In the genomic region with DNA sequence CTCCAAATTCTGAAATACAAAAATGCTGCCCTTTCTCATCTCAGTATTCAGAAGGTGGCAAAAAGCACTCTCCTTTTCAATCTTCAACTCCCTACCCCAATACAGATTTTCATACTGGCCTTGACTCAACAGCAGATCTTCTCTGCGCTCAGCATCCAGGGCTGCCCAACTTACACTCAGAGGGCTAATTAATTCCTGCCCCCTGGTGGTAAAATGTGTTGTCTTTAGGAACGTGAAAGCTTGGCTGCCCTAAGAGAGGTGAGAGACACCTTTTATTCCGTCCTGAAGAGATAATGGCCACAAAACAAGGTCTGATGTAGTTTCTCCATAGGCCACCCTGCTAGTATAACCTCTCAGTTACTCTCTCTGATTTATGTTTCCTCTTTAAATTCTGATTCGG, we compare ENCODE assay signal across 10 cellular contexts. TPM values are rescaled to one million over a fixed set of nuclear protein-coding genes. Genes with fewer than 3 reads are reported as not detected.
DNase-seq lines count a peak whose midpoint lies in the region; ATAC-seq and TF ChIP-seq lines count a peak whose summit lies in the region.
"Had no signal": no experiment of that assay in that cellular context is flagged by ENCODE, and none has a peak within 500 bp of the region (broad histone marks: within the 10 kb centered on the region; RNA-seq: fewer than 3 reads in every experiment).

No MANE protein-coding gene starts in this region.

- no peak overlapping the region for H3K27ac Mint-ChIP-seq in nephron progenitor cell
- no peak overlapping the region for H3K27ac Mint-ChIP-seq in stimulated activated effector memory CD8-positive, alpha-beta T cell treated with anti-CD3 and anti-CD28 coated beads, Interleukin-12 subunit alpha, Interleukin-12 subunit beta, amount 100 ng/mL, for 72 hours
- H3K27ac Mint-ChIP-seq: activated T-cell treated with anti-CD3 and anti-CD28 coated beads, Interleukin-2, amount 50 U/mL, for 72 hours had no signal

- no peak overlapping the region for H3K4me3 ChIP-seq in cardiac fibroblast (replicated peaks in 1 of 2; ENCODE audit: low read depth in 2 of 2, low read length in 2 of 2)
- H3K4me3 ChIP-seq: thoracic aorta had no signal

- H3K27me3 Mint-ChIP-seq in nephron progenitor cell (ENCODE audit: low read depth, poor library complexity), result no peaks in the 10 kb centered on the region

- no peak for ATAC-seq in stimulated activated effector memory CD8-positive, alpha-beta T cell treated with anti-CD3 and anti-CD28 coated beads, Interleukin-12 subunit alpha, Interleukin-12 subunit beta, amount 100 ng/mL, for 72 hours
- ATAC-seq in GM18858 (IDR thresholded peaks at IDR 0.05; ENCODE audit: unreplicated experiment), result no peak
- ATAC-seq: activated T-cell treated with anti-CD3 and anti-CD28 coated beads, Interleukin-2, amount 50 U/mL, for 72 hours had no signal

- peak; percentile 44 for TF ChIP-seq CTCF in cardiac fibroblast (IDR thresholded peaks at IDR 0.05; ENCODE audit: low read depth, low read length)
- TF ChIP-seq CTCF in nephron progenitor cell (IDR thresholded peaks at IDR 0.05), result peak; percentile 28

- no peaks in the 10 kb centered on the region for H3K9me3 Mint-ChIP-seq in nephron progenitor cell
- H3K9me3 Mint-ChIP-seq in stimulated activated effector memory CD8-positive, alpha-beta T cell treated with anti-CD3 and anti-CD28 coated beads, Interleukin-12 subunit alpha, Interleukin-12 subunit beta, amount 100 ng/mL, for 72 hours, result peaks cover 8% of the 10 kb centered on the region
- H3K9me3 Mint-ChIP-seq: activated T-cell treated with anti-CD3 and anti-CD28 coated beads, Interleukin-2, amount 50 U/mL, for 72 hours had no signal

- peak; percentile 29 for DNase-seq in H4 (ENCODE audit: low spot score)
- DNase-seq in NCI-H69 (lab: John Stamatoyannopoulos, UW), result peak; percentile 40
- peak; percentile 75 to 76 for DNase-seq in cardiac fibroblast (ENCODE audit: low read depth in 2 of 2)
- peak; percentile 6 for DNase-seq in nephron progenitor cell
- no peak for DNase-seq in NCI-H187 treated with DMSO at 0.1 percent for 48 hours (lab: John Stamatoyannopoulos, UW)
- no peak for DNase-seq in stimulated activated effector memory CD8-positive, alpha-beta T cell treated with anti-CD3 and anti-CD28 coated beads, Interleukin-12 subunit alpha, Interleukin-12 subunit beta, amount 100 ng/mL, for 72 hours (ENCODE audit: low spot score in 2 of 2)
- DNase-seq in head of caudate nucleus, result no peak
- DNase-seq: activated T-cell treated with anti-CD3 and anti-CD28 coated beads, Interleukin-2, amount 50 U/mL, for 72 hours had no signal

- H3K4me3 Mint-ChIP-seq in nephron progenitor cell, result no peak overlapping the region
- H3K4me3 Mint-ChIP-seq in stimulated activated effector memory CD8-positive, alpha-beta T cell treated with anti-CD3 and anti-CD28 coated beads, Interleukin-12 subunit alpha, Interleukin-12 subunit beta, amount 100 ng/mL, for 72 hours, result no peak overlapping the region
- H3K4me3 Mint-ChIP-seq: activated T-cell treated with anti-CD3 and anti-CD28 coated beads, Interleukin-2, amount 50 U/mL, for 72 hours had no signal

- H3K4me1 Mint-ChIP-seq in nephron progenitor cell, result peaks cover 5% of the 10 kb centered on the region
- H3K4me1 Mint-ChIP-seq in stimulated activated effector memory CD8-positive, alpha-beta T cell treated with anti-CD3 and anti-CD28 coated beads, Interleukin-12 subunit alpha, Interleukin-12 subunit beta, amount 100 ng/mL, for 72 hours, result no peaks in the 10 kb centered on the region

- intact Hi-C loops in head of caudate nucleus (cut with DNase I), result no loop called here

- H3K36me3 Mint-ChIP-seq in nephron progenitor cell (ENCODE audit: low read depth), result no peaks in the 10 kb centered on the region
- H3K36me3 Mint-ChIP-seq in stimulated activated effector memory CD8-positive, alpha-beta T cell treated with anti-CD3 and anti-CD28 coated beads, Interleukin-12 subunit alpha, Interleukin-12 subunit beta, amount 100 ng/mL, for 72 hours, result no peaks in the 10 kb centered on the region

RNA-seq across cellular contexts. Expression of gene KRTAP24-1, which starts 25.0 kb away (rescaled TPM):
- total RNA-seq in H4 (2014; rRNA removed; shearing (Covaris generic)), result not detected in 2 replicates
- total RNA-seq: activated T-cell treated with anti-CD3 and anti-CD28 coated beads, Interleukin-2, amount 50 U/mL, for 72 hours; thoracic aorta had no signal

RNA-seq across cellular contexts. Expression of gene KRTAP25-1, which starts 31.5 kb away (rescaled TPM):
- not detected in 2 replicates for total RNA-seq in H4 (2014; rRNA removed; shearing (Covaris generic))
- total RNA-seq: activated T-cell treated with anti-CD3 and anti-CD28 coated beads, Interleukin-2, amount 50 U/mL, for 72 hours; thoracic aorta had no signal

RNA-seq across cellular contexts. Expression of gene CLDN8, which starts 41.9 kb away (rescaled TPM):
- not detected in 2 replicates for total RNA-seq in H4 (2014; rRNA removed; shearing (Covaris generic))
- total RNA-seq: activated T-cell treated with anti-CD3 and anti-CD28 coated beads, Interleukin-2, amount 50 U/mL, for 72 hours; thoracic aorta had no signal

Comparison
In these comparisons a context has a peak if more than half of its experiments do, and no peak if none do; other contexts are left out.
1. DNase-seq: peak in H4 (single experiment), NCI-H69 (single experiment), cardiac fibroblast (2 of 2) and nephron progenitor cell (single experiment); none in NCI-H187 treated with DMSO at 0.1 percent for 48 hours (single experiment), stimulated activated effector memory CD8-positive, alpha-beta T cell treated with anti-CD3 and anti-CD28 coated beads, Interleukin-12 subunit alpha, Interleukin-12 subunit beta, amount 100 ng/mL, for 72 hours (0 of 2) and head of caudate nucleus (0 of 42).